Comparison of ENCODE assay signal across 8 cellular contexts in the genomic region with DNA sequence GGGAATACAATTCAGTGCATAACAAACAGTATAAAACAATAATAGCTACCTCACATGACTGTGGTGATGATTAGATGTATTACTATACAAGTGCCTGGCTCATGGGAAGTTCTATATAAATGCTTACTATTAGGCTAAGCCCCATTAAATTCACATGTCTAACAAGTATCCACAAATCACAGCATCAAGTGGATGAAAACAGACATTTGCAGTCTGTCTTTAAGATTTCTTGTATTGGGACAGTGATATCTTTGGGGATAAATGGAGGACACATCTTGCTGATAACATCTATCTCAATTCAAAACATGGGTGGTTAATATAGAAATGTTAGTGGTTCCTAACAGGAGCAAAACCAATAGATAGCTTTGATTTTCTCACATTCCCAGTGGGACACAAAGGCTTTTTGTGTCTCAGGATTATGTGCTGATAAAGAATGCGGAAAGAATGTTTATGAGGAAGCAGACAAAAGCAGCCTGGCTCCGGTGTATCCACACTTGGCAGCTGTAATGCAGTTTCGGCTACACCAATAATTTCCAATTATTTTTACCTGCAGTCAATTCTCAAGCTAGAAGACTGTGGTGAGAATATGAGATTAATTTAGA. TPM values are rescaled to one million over a fixed set of nuclear protein-coding genes. Genes with fewer than 3 reads are reported as not detected.
DNase-seq lines count a peak whose midpoint lies in the region; ATAC-seq, FAIRE-seq and TF ChIP-seq lines count a peak whose summit lies in the region.
"Had no signal": no experiment of that assay in that cellular context is flagged by ENCODE, and none has a peak within 500 bp of the region (broad histone marks: within the 10 kb centered on the region; RNA-seq: fewer than 3 reads in every experiment).

No MANE protein-coding gene starts in this region.

- no peak for TF ChIP-seq POLR2A in thyroid gland (IDR thresholded peaks at IDR 0.05)

- H3K9me3 ChIP-seq in lower lobe of right lung (no peaks in the 10 kb centered on the region), thyroid gland (no peaks in the 10 kb centered on the region)

- H3K4me1 Mint-ChIP-seq in chondrocyte (ENCODE audit: low read depth): peaks cover 49% of the 10 kb centered on the region

- peak overlapping the region; percentile 97 for H3K27ac Mint-ChIP-seq in chondrocyte (ENCODE audit: unreplicated experiment)

- ATAC-seq in lower lobe of right lung (peak in 1 of 2 donors; percentile 15), GM19452 (IDR thresholded peaks at IDR 0.05; ENCODE audit: unreplicated experiment) (no peak)
- ATAC-seq: K562 had no signal

- H3K4me1 ChIP-seq in lower lobe of right lung (peaks cover 5% of the 10 kb centered on the region), thyroid gland (no peaks in the 10 kb centered on the region)

- H3K27ac ChIP-seq in lower lobe of right lung (peak overlapping the region; percentile 71), thyroid gland (peak overlapping the region; percentile 5 to 57 (median 54))

- H3K36me3 Mint-ChIP-seq in chondrocyte (ENCODE audit: low read depth): no peaks in the 10 kb centered on the region

- H3K4me3 ChIP-seq in lower lobe of right lung: peak overlapping the region; percentile 37
- H3K4me3 ChIP-seq in thyroid gland (replicated peaks in 1 of 3): no peak overlapping the region
- H3K4me3 ChIP-seq: K562 had no signal

- DNase-seq in M059J (ENCODE audit: low read depth) (peak; percentile 78), chondrocyte (ENCODE audit: low spot score) (no peak), lower lobe of right lung (no peak), thyroid gland (no peak), RCC 7860 (ENCODE audit: low spot score) (no peak)
- no peak for DNase-seq in activated naive CD4-positive, alpha-beta T cell treated with anti-CD3 and anti-CD28 coated beads, Interleukin-2, amount 50 U/mL, for 16 hours

- no peaks in the 10 kb centered on the region for H3K27me3 ChIP-seq in lower lobe of right lung (ENCODE audit: low read depth)
- H3K27me3 ChIP-seq in thyroid gland: no peaks in the 10 kb centered on the region

- WGBS in thyroid gland, 2 donors: 63 to 69% methylated on average over 3 of the region's 3 CpGs

- intact Hi-C loops in lower lobe of right lung (cut with DNase I) (no loop called here), thyroid gland (cut with DNase I) (no loop called here)

- H3K9me3 Mint-ChIP-seq in chondrocyte (ENCODE audit: low read depth): no peaks in the 10 kb centered on the region

- no peak for FAIRE-seq in RCC 7860 (lab: Jason Lieb, UNC)
- FAIRE-seq: K562 had no signal

- H3K27me3 Mint-ChIP-seq in chondrocyte (ENCODE audit: low read depth): no peaks in the 10 kb centered on the region

- H3K36me3 ChIP-seq in lower lobe of right lung: no peaks in the 10 kb centered on the region
- no peaks in the 10 kb centered on the region for H3K36me3 ChIP-seq in thyroid gland

- peak overlapping the region; percentile 74 for H3K4me3 Mint-ChIP-seq in chondrocyte (ENCODE audit: unreplicated experiment)

- TF ChIP-seq CTCF in chondrocyte (IDR thresholded peaks at IDR 0.05) (no peak), lower lobe of right lung (IDR thresholded peaks at IDR 0.05) (no peak), thyroid gland (IDR thresholded peaks at IDR 0.05) (no peak)

RNA-seq across cellular contexts. Expression of a gene that starts 29.3 kb away (rescaled TPM):
- 50.9 and 71.7 TPM in 2 replicates for total RNA-seq in M059J (2014; rRNA removed; shearing (Covaris generic))
- total RNA-seq in chondrocyte (63.3 to 69.9 TPM (median 67.0 TPM) in 3 replicates), lower lobe of right lung (62.7 TPM), thyroid gland (10 to 100 TPM; 34.6 to 56.5 (median 47.0) TPM)
